Comparison of ENCODE assay signal across 1 cellular context in the genomic region with DNA sequence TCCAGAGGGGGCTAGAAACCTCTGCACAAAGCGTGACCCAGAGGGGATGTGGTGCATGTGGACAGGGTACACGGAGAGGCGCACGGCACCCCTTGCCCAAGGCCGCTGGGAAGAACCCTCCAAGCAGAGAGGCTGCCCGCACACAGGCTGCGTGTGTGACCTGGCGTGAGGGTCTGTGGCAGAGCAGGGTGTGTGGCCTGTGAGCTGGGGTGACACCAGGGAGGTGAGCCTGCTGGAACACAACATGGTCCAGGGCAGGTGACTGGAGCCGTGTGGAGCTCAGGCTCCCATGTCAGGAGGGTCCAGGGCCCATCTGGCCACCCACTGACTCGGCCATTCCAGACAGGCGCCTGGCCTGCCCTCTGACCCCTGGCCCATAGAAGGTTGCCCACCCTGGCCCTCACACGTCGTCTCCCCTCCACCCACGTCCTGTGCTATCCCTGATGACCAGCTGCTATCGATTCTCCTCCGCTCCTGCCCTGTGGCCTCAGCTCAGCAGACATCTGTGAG.
TF ChIP-seq lines count a peak whose summit lies in the region.

No MANE protein-coding gene starts in this region.

TF ChIP-seq in GM12878, 131 proteins besides CTCF, POLR2A, EP300 and RAD21:
- no peak for TF ChIP-seq MEF2B (IDR thresholded peaks at IDR 0.05; ENCODE audit: partially characterized antibody, poor library complexity, severe bottlenecking)
- TF ChIP-seq SMARCA5 (IDR thresholded peaks at IDR 0.05) = no peak
- TF ChIP-seq NR2C2 (IDR thresholded peaks at IDR 0.05; ENCODE audit: borderline replicate concordance, control insufficient read depth, insufficient read length, low read depth) = no peak
- TF ChIP-seq SMAD5 (IDR thresholded peaks at IDR 0.05; ENCODE audit: low read depth) = no peak
- TF ChIP-seq CHD4 (IDR thresholded peaks at IDR 0.05) = no peak
- no peak for TF ChIP-seq ZZZ3 (IDR thresholded peaks at IDR 0.05; ENCODE audit: control insufficient read depth, insufficient read length, low read depth)
- TF ChIP-seq ZNF217 (IDR thresholded peaks at IDR 0.05) = no peak
- TF ChIP-seq, protein P1, sequence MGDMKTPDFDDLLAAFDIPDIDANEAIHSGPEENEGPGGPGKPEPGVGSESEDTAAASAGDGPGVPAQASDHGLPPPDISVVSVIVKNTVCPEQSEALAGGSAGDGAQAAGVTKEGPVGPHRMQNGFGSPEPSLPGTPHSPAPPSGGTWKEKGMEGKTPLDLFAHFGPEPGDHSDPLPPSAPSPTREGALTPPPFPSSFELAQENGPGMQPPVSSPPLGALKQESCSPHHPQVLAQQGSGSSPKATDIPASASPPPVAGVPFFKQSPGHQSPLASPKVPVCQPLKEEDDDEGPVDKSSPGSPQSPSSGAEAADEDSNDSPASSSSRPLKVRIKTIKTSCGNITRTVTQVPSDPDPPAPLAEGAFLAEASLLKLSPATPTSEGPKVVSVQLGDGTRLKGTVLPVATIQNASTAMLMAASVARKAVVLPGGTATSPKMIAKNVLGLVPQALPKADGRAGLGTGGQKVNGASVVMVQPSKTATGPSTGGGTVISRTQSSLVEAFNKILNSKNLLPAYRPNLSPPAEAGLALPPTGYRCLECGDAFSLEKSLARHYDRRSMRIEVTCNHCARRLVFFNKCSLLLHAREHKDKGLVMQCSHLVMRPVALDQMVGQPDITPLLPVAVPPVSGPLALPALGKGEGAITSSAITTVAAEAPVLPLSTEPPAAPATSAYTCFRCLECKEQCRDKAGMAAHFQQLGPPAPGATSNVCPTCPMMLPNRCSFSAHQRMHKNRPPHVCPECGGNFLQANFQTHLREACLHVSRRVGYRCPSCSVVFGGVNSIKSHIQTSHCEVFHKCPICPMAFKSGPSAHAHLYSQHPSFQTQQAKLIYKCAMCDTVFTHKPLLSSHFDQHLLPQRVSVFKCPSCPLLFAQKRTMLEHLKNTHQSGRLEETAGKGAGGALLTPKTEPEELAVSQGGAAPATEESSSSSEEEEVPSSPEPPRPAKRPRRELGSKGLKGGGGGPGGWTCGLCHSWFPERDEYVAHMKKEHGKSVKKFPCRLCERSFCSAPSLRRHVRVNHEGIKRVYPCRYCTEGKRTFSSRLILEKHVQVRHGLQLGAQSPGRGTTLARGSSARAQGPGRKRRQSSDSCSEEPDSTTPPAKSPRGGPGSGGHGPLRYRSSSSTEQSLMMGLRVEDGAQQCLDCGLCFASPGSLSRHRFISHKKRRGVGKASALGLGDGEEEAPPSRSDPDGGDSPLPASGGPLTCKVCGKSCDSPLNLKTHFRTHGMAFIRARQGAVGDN (IDR thresholded peaks at IDR 0.05) = no peak
- no peak for TF ChIP-seq RB1 (IDR thresholded peaks at IDR 0.05; ENCODE audit: borderline replicate concordance)
- no peak for TF ChIP-seq ZNF207 (IDR thresholded peaks at IDR 0.05; ENCODE audit: borderline replicate concordance)
- TF ChIP-seq, protein P2, sequence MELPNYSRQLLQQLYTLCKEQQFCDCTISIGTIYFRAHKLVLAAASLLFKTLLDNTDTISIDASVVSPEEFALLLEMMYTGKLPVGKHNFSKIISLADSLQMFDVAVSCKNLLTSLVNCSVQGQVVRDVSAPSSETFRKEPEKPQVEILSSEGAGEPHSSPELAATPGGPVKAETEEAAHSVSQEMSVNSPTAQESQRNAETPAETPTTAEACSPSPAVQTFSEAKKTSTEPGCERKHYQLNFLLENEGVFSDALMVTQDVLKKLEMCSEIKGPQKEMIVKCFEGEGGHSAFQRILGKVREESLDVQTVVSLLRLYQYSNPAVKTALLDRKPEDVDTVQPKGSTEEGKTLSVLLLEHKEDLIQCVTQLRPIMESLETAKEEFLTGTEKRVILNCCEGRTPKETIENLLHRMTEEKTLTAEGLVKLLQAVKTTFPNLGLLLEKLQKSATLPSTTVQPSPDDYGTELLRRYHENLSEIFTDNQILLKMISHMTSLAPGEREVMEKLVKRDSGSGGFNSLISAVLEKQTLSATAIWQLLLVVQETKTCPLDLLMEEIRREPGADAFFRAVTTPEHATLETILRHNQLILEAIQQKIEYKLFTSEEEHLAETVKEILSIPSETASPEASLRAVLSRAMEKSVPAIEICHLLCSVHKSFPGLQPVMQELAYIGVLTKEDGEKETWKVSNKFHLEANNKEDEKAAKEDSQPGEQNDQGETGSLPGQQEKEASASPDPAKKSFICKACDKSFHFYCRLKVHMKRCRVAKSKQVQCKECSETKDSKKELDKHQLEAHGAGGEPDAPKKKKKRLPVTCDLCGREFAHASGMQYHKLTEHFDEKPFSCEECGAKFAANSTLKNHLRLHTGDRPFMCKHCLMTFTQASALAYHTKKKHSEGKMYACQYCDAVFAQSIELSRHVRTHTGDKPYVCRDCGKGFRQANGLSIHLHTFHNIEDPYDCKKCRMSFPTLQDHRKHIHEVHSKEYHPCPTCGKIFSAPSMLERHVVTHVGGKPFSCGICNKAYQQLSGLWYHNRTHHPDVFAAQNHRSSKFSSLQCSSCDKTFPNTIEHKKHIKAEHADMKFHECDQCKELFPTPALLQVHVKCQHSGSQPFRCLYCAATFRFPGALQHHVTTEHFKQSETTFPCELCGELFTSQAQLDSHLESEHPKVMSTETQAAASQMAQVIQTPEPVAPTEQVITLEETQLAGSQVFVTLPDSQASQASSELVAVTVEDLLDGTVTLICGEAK (IDR thresholded peaks at IDR 0.05; ENCODE audit: borderline replicate concordance) = no peak
- no peak for TF ChIP-seq SUZ12 (IDR thresholded peaks at IDR 0.05; ENCODE audit: unreplicated experiment)
- no peak for TF ChIP-seq LARP7 (IDR thresholded peaks at IDR 0.05)
- no peak for TF ChIP-seq PML (IDR thresholded peaks at IDR 0.05; ENCODE audit: low read length)
- TF ChIP-seq, protein P3, sequence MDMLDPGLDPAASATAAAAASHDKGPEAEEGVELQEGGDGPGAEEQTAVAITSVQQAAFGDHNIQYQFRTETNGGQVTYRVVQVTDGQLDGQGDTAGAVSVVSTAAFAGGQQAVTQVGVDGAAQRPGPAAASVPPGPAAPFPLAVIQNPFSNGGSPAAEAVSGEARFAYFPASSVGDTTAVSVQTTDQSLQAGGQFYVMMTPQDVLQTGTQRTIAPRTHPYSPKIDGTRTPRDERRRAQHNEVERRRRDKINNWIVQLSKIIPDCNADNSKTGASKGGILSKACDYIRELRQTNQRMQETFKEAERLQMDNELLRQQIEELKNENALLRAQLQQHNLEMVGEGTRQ (IDR thresholded peaks at IDR 0.05; ENCODE audit: borderline replicate concordance, low read depth, low read length) = no peak
- TF ChIP-seq, protein P4, sequence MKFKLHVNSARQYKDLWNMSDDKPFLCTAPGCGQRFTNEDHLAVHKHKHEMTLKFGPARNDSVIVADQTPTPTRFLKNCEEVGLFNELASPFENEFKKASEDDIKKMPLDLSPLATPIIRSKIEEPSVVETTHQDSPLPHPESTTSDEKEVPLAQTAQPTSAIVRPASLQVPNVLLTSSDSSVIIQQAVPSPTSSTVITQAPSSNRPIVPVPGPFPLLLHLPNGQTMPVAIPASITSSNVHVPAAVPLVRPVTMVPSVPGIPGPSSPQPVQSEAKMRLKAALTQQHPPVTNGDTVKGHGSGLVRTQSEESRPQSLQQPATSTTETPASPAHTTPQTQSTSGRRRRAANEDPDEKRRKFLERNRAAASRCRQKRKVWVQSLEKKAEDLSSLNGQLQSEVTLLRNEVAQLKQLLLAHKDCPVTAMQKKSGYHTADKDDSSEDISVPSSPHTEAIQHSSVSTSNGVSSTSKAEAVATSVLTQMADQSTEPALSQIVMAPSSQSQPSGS (IDR thresholded peaks at IDR 0.05; ENCODE audit: low read length) = no peak
